Comparison of ENCODE assay signal across 8 cellular contexts in genomic region chr4:140373328-140374129, GRCh38. TPM values are rescaled to one million over a fixed set of nuclear protein-coding genes. Genes with fewer than 3 reads are reported as not detected.
DNase-seq lines count a peak whose midpoint lies in the region; ATAC-seq and TF ChIP-seq lines count a peak whose summit lies in the region.

SCOC (plus strand) TSS chr4:140373646; CDS start chr4:140379171, 5,525 bp downstream.

- H3K79me2 ChIP-seq in PC-9 (ENCODE audit: low read depth), result peaks cover 45% of the 10 kb centered on the region

- peaks cover 25% of the 10 kb centered on the region for H3K4me1 ChIP-seq in PC-9 (replicated peaks; ENCODE audit: insufficient read depth)
- peaks cover 31% of the 10 kb centered on the region for H3K4me1 ChIP-seq in muscle layer of colon (ENCODE audit: insufficient read depth, low read length)

- no peaks in the 10 kb centered on the region for H3K9me2 ChIP-seq in PC-9 (ENCODE audit: insufficient read depth)

- H3K36me3 ChIP-seq in PC-9 (ENCODE audit: low read depth), result no peaks in the 10 kb centered on the region
- no peaks in the 10 kb centered on the region for H3K36me3 ChIP-seq in muscle layer of colon (ENCODE audit: insufficient read depth, low read length)

- H2AFZ ChIP-seq in PC-9, result peak within 1 kb of the TSS; percentile 93

- H3K9ac ChIP-seq in muscle layer of colon (ENCODE audit: low read length), result peak within 1 kb of the TSS; percentile 83

- H4K20me1 ChIP-seq in PC-9 (ENCODE audit: insufficient read depth), result peaks cover 6% of the 10 kb centered on the region; the same call in 1 of the 2 replicates

- TF ChIP-seq CTCF in PC-9 (conservative IDR thresholded peaks at IDR 0.05), result no peak

- CTCF ChIA-PET in PC-9 (lab: Charles Lee), result interaction anchor here (1.1 to 1.2 kb wide), 2 partner anchors 14 to 151 kb away, joined by 3 to 5 read pairs; partner anchors contain the start of gene ELMOD2

- POLR2A ChIA-PET in PC-9 (lab: Charles Lee; ENCODE audit: unreplicated experiment), result interaction anchor here (0.5 to 0.9 kb wide), 9 partner anchors 158 to 1071 kb away, joined by 3 to 8 read pairs (median 4); partner anchors contain the start of gene TBC1D9

- BruUV-seq in PC-9 (replicated peaks; lab: Mats Ljungman, UMichigan), result TSS peak; percentile 46

- H3K27me3 ChIP-seq in PC-9 (ENCODE audit: insufficient read depth, low read depth) (no peaks in the 10 kb centered on the region), muscle layer of colon (ENCODE audit: control insufficient read depth in 1 of 2, insufficient read depth in 2 of 2, low read length in 2 of 2) (no peaks in the 10 kb centered on the region)

- peak; percentile 99 for DNase-seq in DMS153 (lab: John Stamatoyannopoulos, UW)
- peak; percentile 98 for DNase-seq in Jurkat, Clone E6-1 (ENCODE audit: low read depth, low spot score)
- peak; percentile 96 to 99 for DNase-seq in PC-9
- DNase-seq in activated T-cell treated with anti-CD3 and anti-CD28 coated beads, Interleukin-2, amount 50 U/mL, for 48 hours, result peak; percentile 97
- DNase-seq in stimulated activated CD8-positive, alpha-beta memory T cell treated with anti-CD3 and anti-CD28 coated beads, Interleukin-7, amount 100 ng/mL, for 24 hours (ENCODE audit: low read depth), result peak; percentile 93

- peak within 1 kb of the TSS; percentile 94 for H3K4me2 ChIP-seq in PC-9

- H3K27ac ChIP-seq in PC-9 (peak within 1 kb of the TSS; percentile 81), muscle layer of colon (ENCODE audit: low read depth, low read length) (peak within 1 kb of the TSS; percentile 96)

- H3K9me3 ChIP-seq in PC-9 (ENCODE audit: insufficient read depth, low read depth) (no peaks in the 10 kb centered on the region), muscle layer of colon (ENCODE audit: low read length) (no peaks in the 10 kb centered on the region)

- intact Hi-C loops in PC-9 (cut with micrococcal nuclease; ENCODE audit: unreplicated experiment), result loop anchor here (1.0 to 5.0 kb wide), 2 partner anchors 151 to 921 kb away; partner anchors contain the start of genes ELMOD2 and RAB33B

- peak within 1 kb of the TSS; percentile 98 for H3K4me3 ChIP-seq in Jurkat, Clone E6-1 (ENCODE audit: low read length)
- peak within 1 kb of the TSS; percentile 81 for H3K4me3 ChIP-seq in PC-9
- peak within 1 kb of the TSS; percentile 80 to 95 for H3K4me3 ChIP-seq in muscle layer of colon (ENCODE audit: low read depth in 1 of 2, low read length in 2 of 2)

- peak; percentile 89 for ATAC-seq in GM21619 (IDR thresholded peaks at IDR 0.05; ENCODE audit: unreplicated experiment)
- peak; percentile 100 for ATAC-seq in esophagus mucosa

- peaks cover 21% of the 10 kb centered on the region; the same call in 1 of the 2 replicates for H3F3A ChIP-seq in PC-9 (ENCODE audit: insufficient read depth, low read depth)

RNA-seq across cellular contexts. Expression of gene SCOC, which starts in this region (rescaled TPM):
- polyA plus RNA-seq in Jurkat, Clone E6-1 (2012; ENCODE audit: insufficient read depth, insufficient read length), result 43.2 TPM
- total RNA-seq in PC-9 (2021) (41.7 and 53.0 TPM in 2 replicates), esophagus mucosa (30.3 TPM)

Comparison
In these comparisons a context has a peak if more than half of its experiments do, and no peak if none do; other contexts are left out.
1. Peak in every context shown above with its lines: DNase-seq, ATAC-seq, H3K4me3 ChIP-seq and H3K27ac ChIP-seq.